Comparison of ENCODE assay signal across 27 cellular contexts in the genomic region with DNA sequence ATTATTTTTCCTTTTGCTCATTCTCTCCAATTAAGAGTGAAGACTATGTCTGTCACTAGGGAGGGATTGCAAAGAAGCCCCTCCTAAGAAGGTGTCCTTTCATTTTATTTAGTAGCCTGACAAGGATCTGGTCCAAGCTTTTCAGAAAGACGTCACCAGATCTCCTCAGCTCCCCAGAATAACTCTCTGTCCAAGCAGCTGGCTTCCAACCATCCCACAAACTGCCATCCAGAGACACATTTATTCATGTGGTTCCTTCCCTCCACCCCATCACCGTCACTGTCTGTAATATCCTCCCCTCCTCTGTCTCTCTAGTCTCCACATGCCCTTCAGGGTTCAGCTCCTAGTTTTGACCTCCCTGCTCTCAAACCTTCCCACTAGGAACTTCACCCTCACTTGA.
DNase-seq lines count a peak whose midpoint lies in the region; ATAC-seq and TF ChIP-seq lines count a peak whose summit lies in the region.
"Had no signal": no experiment of that assay in that cellular context is flagged by ENCODE, and none has a peak within 500 bp of the region (broad histone marks: within the 10 kb centered on the region; RNA-seq: fewer than 3 reads in every experiment).

No MANE protein-coding gene starts in this region.

- H3K27me3 Mint-ChIP-seq in brain, result no peaks in the 10 kb centered on the region
- H3K27me3 Mint-ChIP-seq: activated naive CD8-positive, alpha-beta T cell treated with anti-CD3 and anti-CD28 coated beads, Interleukin-2, amount 50 U/mL, for 24 hours; stimulated activated naive CD8-positive, alpha-beta T cell treated with anti-CD3 and anti-CD28 coated beads, Interleukin-15, amount 100 ng/mL, for 72 hours had no signal

- no peaks in the 10 kb centered on the region for H3K36me3 Mint-ChIP-seq in brain
- H3K36me3 Mint-ChIP-seq: CD4-positive, CD25-positive, alpha-beta regulatory T cell; natural killer cell treated with Interleukin-12 subunit alpha and Interleukin-12 subunit beta and Interleukin-15 and Interleukin-18, amount 100 ng/mL, for 72 hours had no signal

- H3K36me3 ChIP-seq in H7 (replicated peaks; ENCODE audit: control insufficient read depth, insufficient read depth, low read length), result no peaks in the 10 kb centered on the region
- H3K36me3 ChIP-seq: Peyer's patch, uterus, WERI-Rb-1 had no signal

- no peak overlapping the region for H3K4me3 ChIP-seq in H7 (ENCODE audit: insufficient read depth, low read depth, low read length)
- H3K4me3 ChIP-seq: GM12878, Peyer's patch, uterus had no signal

- DNase-seq in Ammon's horn (ENCODE audit: low spot score) (peak; percentile 54), medulla oblongata (ENCODE audit: extremely low spot score) (peak; percentile 63), stromal cell of bone marrow (ENCODE audit: low read depth) (peak; percentile 38), H7 (no peak), GM13976 (ENCODE audit: low spot score) (no peak), HPDE6-E6E7 (ENCODE audit: extremely low spot score) (no peak)
- DNase-seq: activated CD4-positive, alpha-beta T cell treated with anti-CD3 and anti-CD28 coated beads, Interleukin-2, amount 50 U/mL, for 1 hour; activated effector memory CD4-positive, alpha-beta T cell treated with Interleukin-2 at 50 U/mL for 16 hours; activated naive CD8-positive, alpha-beta T cell treated with anti-CD3 and anti-CD28 coated beads, Interleukin-2, amount 50 U/mL, for 24 hours; CD4-positive, CD25-positive, alpha-beta regulatory T cell; DMS53; foreskin melanocyte; HCEC 1CT; kidney; NCI-H1417; NCI-H2107; Peyer's patch; small intestine; stimulated activated CD4-positive, alpha-beta T cell treated with anti-CD3 and anti-CD28 coated beads, Interleukin-4, amount 100 ng/mL, for 24 hours; stimulated activated naive CD8-positive, alpha-beta T cell treated with anti-CD3 and anti-CD28 coated beads, Interleukin-15, amount 100 ng/mL, for 72 hours; uterus; WERI-Rb-1 had no signal

- H3K4me3 Mint-ChIP-seq in brain, result no peak overlapping the region
- H3K4me3 Mint-ChIP-seq: activated naive CD8-positive, alpha-beta T cell treated with anti-CD3 and anti-CD28 coated beads, Interleukin-2, amount 50 U/mL, for 24 hours; CD4-positive, CD25-positive, alpha-beta regulatory T cell; natural killer cell treated with Interleukin-12 subunit alpha and Interleukin-12 subunit beta and Interleukin-15 and Interleukin-18, amount 100 ng/mL, for 72 hours; stimulated activated naive CD8-positive, alpha-beta T cell treated with anti-CD3 and anti-CD28 coated beads, Interleukin-15, amount 100 ng/mL, for 72 hours; T-helper 2 cell treated with Interferon-gamma antibody and Interleukin-4, amounts not matched to agents 5 μg/mL and 100 μg/mL, for 36 hours had no signal

- peaks cover 45% of the 10 kb centered on the region for H3K4me1 Mint-ChIP-seq in brain
- H3K4me1 Mint-ChIP-seq: activated naive CD8-positive, alpha-beta T cell treated with anti-CD3 and anti-CD28 coated beads, Interleukin-2, amount 50 U/mL, for 24 hours; CD4-positive, CD25-positive, alpha-beta regulatory T cell; stimulated activated naive CD8-positive, alpha-beta T cell treated with anti-CD3 and anti-CD28 coated beads, Interleukin-15, amount 100 ng/mL, for 72 hours had no signal

- ATAC-seq in SK-N-SH treated with all-trans-retinoic acid at 6 μM for 48 hours, result no peak
- ATAC-seq: activated naive CD8-positive, alpha-beta T cell treated with anti-CD3 and anti-CD28 coated beads, Interleukin-2, amount 50 U/mL, for 24 hours; GM12878; natural killer cell treated with Interleukin-12 subunit alpha and Interleukin-12 subunit beta and Interleukin-15 and Interleukin-18, amount 100 ng/mL, for 72 hours; stimulated activated naive CD8-positive, alpha-beta T cell treated with anti-CD3 and anti-CD28 coated beads, Interleukin-15, amount 100 ng/mL, for 72 hours had no signal

- no peaks in the 10 kb centered on the region for H3K27me3 ChIP-seq in H7 (ENCODE audit: control insufficient read depth, insufficient read depth, low read length)
- H3K27me3 ChIP-seq: Peyer's patch, uterus had no signal

- in situ Hi-C loops in GM13976 (cut with MboI; ENCODE audit: low sequenced_read_pairs, unreplicated experiment), result no loop called here

- H3K9me3 Mint-ChIP-seq in brain, result no peaks in the 10 kb centered on the region
- H3K9me3 Mint-ChIP-seq: CD4-positive, CD25-positive, alpha-beta regulatory T cell; natural killer cell treated with Interleukin-12 subunit alpha and Interleukin-12 subunit beta and Interleukin-15 and Interleukin-18, amount 100 ng/mL, for 72 hours; stimulated activated naive CD8-positive, alpha-beta T cell treated with anti-CD3 and anti-CD28 coated beads, Interleukin-15, amount 100 ng/mL, for 72 hours; T-helper 2 cell treated with Interferon-gamma antibody and Interleukin-4, amounts not matched to agents 5 μg/mL and 100 μg/mL, for 36 hours had no signal

- TF ChIP-seq CTCF in brain (conservative IDR thresholded peaks at IDR 0.05) (no peak), GM13976 (IDR thresholded peaks at IDR 0.05; ENCODE audit: borderline replicate concordance, control extremely low read depth, extremely low read depth, insufficient read depth, missing control alignments) (no peak)

- peak overlapping the region in 4 of 5 experiments; percentile 4 to 46 (median 12) for H3K27ac Mint-ChIP-seq in brain
- H3K27ac Mint-ChIP-seq: activated naive CD8-positive, alpha-beta T cell treated with anti-CD3 and anti-CD28 coated beads, Interleukin-2, amount 50 U/mL, for 24 hours; CD4-positive, CD25-positive, alpha-beta regulatory T cell; natural killer cell treated with Interleukin-12 subunit alpha and Interleukin-12 subunit beta and Interleukin-15 and Interleukin-18, amount 100 ng/mL, for 72 hours; stimulated activated naive CD8-positive, alpha-beta T cell treated with anti-CD3 and anti-CD28 coated beads, Interleukin-15, amount 100 ng/mL, for 72 hours; T-helper 2 cell treated with Interferon-gamma antibody and Interleukin-4, amounts not matched to agents 5 μg/mL and 100 μg/mL, for 36 hours had no signal

TF ChIP-seq in SK-N-SH treated with all-trans-retinoic acid at 6 μM for 48 hours, 23 proteins besides CTCF, POLR2A, EP300 and RAD21 (continues in another document):
- TF ChIP-seq ZNF565 (CRISPR knock-in tag; conservative IDR thresholded peaks at IDR 0.05; ENCODE audit: low read depth) (no peak), TOX (CRISPR knock-in tag; IDR thresholded peaks at IDR 0.05; ENCODE audit: borderline replicate concordance) (no peak), ZNF70 (CRISPR knock-in tag; IDR thresholded peaks at IDR 0.05) (no peak), ZFP30 (CRISPR knock-in tag; IDR thresholded peaks at IDR 0.05) (no peak)
- TF ChIP-seq, protein P1, sequence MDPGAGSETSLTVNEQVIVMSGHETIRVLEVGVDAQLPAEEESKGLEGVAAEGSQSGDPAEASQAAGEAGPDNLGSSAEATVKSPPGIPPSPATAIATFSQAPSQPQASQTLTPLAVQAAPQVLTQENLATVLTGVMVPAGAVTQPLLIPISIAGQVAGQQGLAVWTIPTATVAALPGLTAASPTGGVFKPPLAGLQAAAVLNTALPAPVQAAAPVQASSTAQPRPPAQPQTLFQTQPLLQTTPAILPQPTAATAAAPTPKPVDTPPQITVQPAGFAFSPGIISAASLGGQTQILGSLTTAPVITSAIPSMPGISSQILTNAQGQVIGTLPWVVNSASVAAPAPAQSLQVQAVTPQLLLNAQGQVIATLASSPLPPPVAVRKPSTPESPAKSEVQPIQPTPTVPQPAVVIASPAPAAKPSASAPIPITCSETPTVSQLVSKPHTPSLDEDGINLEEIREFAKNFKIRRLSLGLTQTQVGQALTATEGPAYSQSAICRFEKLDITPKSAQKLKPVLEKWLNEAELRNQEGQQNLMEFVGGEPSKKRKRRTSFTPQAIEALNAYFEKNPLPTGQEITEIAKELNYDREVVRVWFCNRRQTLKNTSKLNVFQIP (CRISPR knock-in tag; IDR thresholded peaks at IDR 0.05; ENCODE audit: borderline replicate concordance, low read depth), result no peak
- TF ChIP-seq, protein P2, sequence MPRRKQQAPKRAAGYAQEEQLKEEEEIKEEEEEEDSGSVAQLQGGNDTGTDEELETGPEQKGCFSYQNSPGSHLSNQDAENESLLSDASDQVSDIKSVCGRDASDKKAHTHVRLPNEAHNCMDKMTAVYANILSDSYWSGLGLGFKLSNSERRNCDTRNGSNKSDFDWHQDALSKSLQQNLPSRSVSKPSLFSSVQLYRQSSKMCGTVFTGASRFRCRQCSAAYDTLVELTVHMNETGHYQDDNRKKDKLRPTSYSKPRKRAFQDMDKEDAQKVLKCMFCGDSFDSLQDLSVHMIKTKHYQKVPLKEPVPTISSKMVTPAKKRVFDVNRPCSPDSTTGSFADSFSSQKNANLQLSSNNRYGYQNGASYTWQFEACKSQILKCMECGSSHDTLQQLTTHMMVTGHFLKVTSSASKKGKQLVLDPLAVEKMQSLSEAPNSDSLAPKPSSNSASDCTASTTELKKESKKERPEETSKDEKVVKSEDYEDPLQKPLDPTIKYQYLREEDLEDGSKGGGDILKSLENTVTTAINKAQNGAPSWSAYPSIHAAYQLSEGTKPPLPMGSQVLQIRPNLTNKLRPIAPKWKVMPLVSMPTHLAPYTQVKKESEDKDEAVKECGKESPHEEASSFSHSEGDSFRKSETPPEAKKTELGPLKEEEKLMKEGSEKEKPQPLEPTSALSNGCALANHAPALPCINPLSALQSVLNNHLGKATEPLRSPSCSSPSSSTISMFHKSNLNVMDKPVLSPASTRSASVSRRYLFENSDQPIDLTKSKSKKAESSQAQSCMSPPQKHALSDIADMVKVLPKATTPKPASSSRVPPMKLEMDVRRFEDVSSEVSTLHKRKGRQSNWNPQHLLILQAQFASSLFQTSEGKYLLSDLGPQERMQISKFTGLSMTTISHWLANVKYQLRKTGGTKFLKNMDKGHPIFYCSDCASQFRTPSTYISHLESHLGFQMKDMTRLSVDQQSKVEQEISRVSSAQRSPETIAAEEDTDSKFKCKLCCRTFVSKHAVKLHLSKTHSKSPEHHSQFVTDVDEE (CRISPR knock-in tag; IDR thresholded peaks at IDR 0.05), result no peak
- TF ChIP-seq, protein P3, sequence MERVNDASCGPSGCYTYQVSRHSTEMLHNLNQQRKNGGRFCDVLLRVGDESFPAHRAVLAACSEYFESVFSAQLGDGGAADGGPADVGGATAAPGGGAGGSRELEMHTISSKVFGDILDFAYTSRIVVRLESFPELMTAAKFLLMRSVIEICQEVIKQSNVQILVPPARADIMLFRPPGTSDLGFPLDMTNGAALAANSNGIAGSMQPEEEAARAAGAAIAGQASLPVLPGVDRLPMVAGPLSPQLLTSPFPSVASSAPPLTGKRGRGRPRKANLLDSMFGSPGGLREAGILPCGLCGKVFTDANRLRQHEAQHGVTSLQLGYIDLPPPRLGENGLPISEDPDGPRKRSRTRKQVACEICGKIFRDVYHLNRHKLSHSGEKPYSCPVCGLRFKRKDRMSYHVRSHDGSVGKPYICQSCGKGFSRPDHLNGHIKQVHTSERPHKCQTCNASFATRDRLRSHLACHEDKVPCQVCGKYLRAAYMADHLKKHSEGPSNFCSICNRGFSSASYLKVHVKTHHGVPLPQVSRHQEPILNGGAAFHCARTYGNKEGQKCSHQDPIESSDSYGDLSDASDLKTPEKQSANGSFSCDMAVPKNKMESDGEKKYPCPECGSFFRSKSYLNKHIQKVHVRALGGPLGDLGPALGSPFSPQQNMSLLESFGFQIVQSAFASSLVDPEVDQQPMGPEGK (CRISPR knock-in tag; IDR thresholded peaks at IDR 0.05; ENCODE audit: borderline replicate concordance), result no peak

Comparison
In these comparisons a context has a peak if more than half of its experiments do, and no peak if none do; other contexts are left out.
1. DNase-seq: peak in Ammon's horn (single experiment), medulla oblongata (single experiment) and stromal cell of bone marrow (single experiment); none in H7 (single experiment), GM13976 (single experiment) and HPDE6-E6E7 (single experiment).